1 cellular context compared by ENCODE assay signal in genomic region chr2:69767034-69767433, GRCh38.
TF ChIP-seq lines count a peak whose summit lies in the region.

No MANE protein-coding gene starts in this region.

TF ChIP-seq in IMR-90, 13 proteins besides CTCF, POLR2A, EP300 and RAD21 (continued from another document):
- no peak for TF ChIP-seq CHD1 (IDR thresholded peaks at IDR 0.05; ENCODE audit: low read depth, low read length)
- no peak for TF ChIP-seq RFX5 (IDR thresholded peaks at IDR 0.05; ENCODE audit: low read depth, low read length)
- TF ChIP-seq FOS (IDR thresholded peaks at IDR 0.05; ENCODE audit: low read depth, low read length) = no peak
- TF ChIP-seq SMC3 (IDR thresholded peaks at IDR 0.05; ENCODE audit: low read depth, low read length) = no peak
- no peak for TF ChIP-seq RCOR1 (IDR thresholded peaks at IDR 0.05; ENCODE audit: insufficient replicate concordance, low read length)
- no peak for TF ChIP-seq MAFK (IDR thresholded peaks at IDR 0.05; ENCODE audit: low read depth, low read length)
